1 cellular context compared by ENCODE assay signal in genomic region chr1:229221106-229222019, GRCh38.
TF ChIP-seq lines count a peak whose summit lies in the region.

No MANE protein-coding gene starts in this region.

TF ChIP-seq in HEK293, 187 proteins besides CTCF, POLR2A, EP300 and RAD21 (continued from another document and continues in another):
- TF ChIP-seq ZNF362 (tag by site-specific recombination; IDR thresholded peaks at IDR 0.05) (peak; percentile 82), KLF8 (tag by site-specific recombination; IDR thresholded peaks at IDR 0.05) (peak; percentile 94; the same call in 1 of the 2 replicates), ZNF324 (tag by site-specific recombination; IDR thresholded peaks at IDR 0.05) (peak; percentile 100), ZNF26 (tag by site-specific recombination; IDR thresholded peaks at IDR 0.05) (no peak), KLF9 (tag by site-specific recombination; IDR thresholded peaks at IDR 0.05; ENCODE audit: low read depth) (no peak), PRDM10 (tag by site-specific recombination; IDR thresholded peaks at IDR 0.05) (peak; percentile 84; the same call in 1 of the 2 replicates), KLF16 (tag by site-specific recombination; IDR thresholded peaks at IDR 0.05) (peak; percentile 92; the same call in 1 of the 2 replicates), ZNF404 (tag by site-specific recombination; IDR thresholded peaks at IDR 0.05) (peak; percentile 58; the same call in 1 of the 2 replicates), ZBTB44 (tag by site-specific recombination; IDR thresholded peaks at IDR 0.05) (no peak; the same call in 1 of the 2 replicates), ZNF654 (tag by site-specific recombination; IDR thresholded peaks at IDR 0.05; ENCODE audit: low read depth) (no peak), ZNF350 (tag by site-specific recombination; IDR thresholded peaks at IDR 0.05) (no peak), ZNF148 (tag by site-specific recombination; IDR thresholded peaks at IDR 0.05; ENCODE audit: borderline replicate concordance) (no peak; the same call in 1 of the 2 replicates), ZFP69B (tag by site-specific recombination; IDR thresholded peaks at IDR 0.05) (peak; percentile 93; the same call in 1 of the 2 replicates), SP7 (tag by site-specific recombination; IDR thresholded peaks at IDR 0.05) (no peak; the same call in none of the 2 replicates), ZNF280D (tag by site-specific recombination; IDR thresholded peaks at IDR 0.05) (peak; percentile 91), ZNF211 (tag by site-specific recombination; IDR thresholded peaks at IDR 0.05; ENCODE audit: low read depth) (no peak), ZBTB7A (tag by site-specific recombination; IDR thresholded peaks at IDR 0.05; ENCODE audit: low read depth) (no peak), ZNF473 (tag by site-specific recombination; IDR thresholded peaks at IDR 0.05) (peak; percentile 98; the same call in 1 of the 2 replicates), ZNF133 (tag by site-specific recombination; IDR thresholded peaks at IDR 0.05) (no peak), ZBTB26 (tag by site-specific recombination; optimal IDR thresholded peaks at IDR 0.05) (peak; percentile 37), GLIS1 (tag by site-specific recombination; IDR thresholded peaks at IDR 0.05) (peak; percentile 97; the same call in 1 of the 2 replicates), ZNF624 (tag by site-specific recombination; IDR thresholded peaks at IDR 0.05) (no peak), ZNF366 (tag by site-specific recombination; conservative IDR thresholded peaks at IDR 0.05) (peak; percentile 97), ZNF610 (tag by site-specific recombination; IDR thresholded peaks at IDR 0.05; ENCODE audit: borderline replicate concordance) (peak; percentile 92), SP3 (tag by site-specific recombination; IDR thresholded peaks at IDR 0.05) (peak; percentile 64), ZNF398 (tag by site-specific recombination; IDR thresholded peaks at IDR 0.05) (peak; percentile 96), ZNF561 (tag by site-specific recombination; IDR thresholded peaks at IDR 0.05; ENCODE audit: borderline replicate concordance) (no peak; the same call in none of the 2 replicates), PRDM6 (tag by site-specific recombination; IDR thresholded peaks at IDR 0.05) (no peak; the same call in 1 of the 2 replicates), ZFP37 (tag by site-specific recombination; IDR thresholded peaks at IDR 0.05) (peak; percentile 93), ZFP3 (tag by site-specific recombination; IDR thresholded peaks at IDR 0.05; ENCODE audit: low read depth) (0 out of 2 replicates have a peak, but pooled peaks have one; percentile 62), PATZ1 (tag by site-specific recombination; IDR thresholded peaks at IDR 0.05) (peak; percentile 100), ZNF112 (tag by site-specific recombination; IDR thresholded peaks at IDR 0.05) (no peak), ZNF184 (tag by site-specific recombination; IDR thresholded peaks at IDR 0.05) (peak; percentile 99; the same call in 1 of the 2 replicates), ZNF529 (tag by site-specific recombination; IDR thresholded peaks at IDR 0.05; ENCODE audit: insufficient replicate concordance) (no peak), GFI1B (tag by site-specific recombination; IDR thresholded peaks at IDR 0.05) (peak; percentile 98; the same call in 1 of the 2 replicates), ZNF2 (tag by site-specific recombination; IDR thresholded peaks at IDR 0.05) (peak; percentile 98; the same call in 1 of the 2 replicates)
